21 cellular contexts compared by ENCODE assay signal in genomic region chr2:18650221-18650620, GRCh38.
"Had no signal": no experiment of that assay in that cellular context is flagged by ENCODE, and none has a peak within 500 bp of the region (broad histone marks: within the 10 kb centered on the region; RNA-seq: fewer than 3 reads in every experiment).

No MANE protein-coding gene starts in this region.

- H3K27me3 ChIP-seq: colonic mucosa, esophagus squamous epithelium, neutrophil, pancreas, right lobe of liver, transverse colon, upper lobe of right lung, uterus had no signal

- ATAC-seq: left lobe of liver; naive thymus-derived CD8-positive, alpha-beta T cell; pancreas; right lobe of liver; stimulated activated naive B cell treated with anti-CD40 and anti-IgM and Interleukin-4, amounts not matched to agents 10 μg/mL and 1 μg/mL and 100 μg/mL, for 72 hours; upper lobe of right lung had no signal

- H3K27ac ChIP-seq: colonic mucosa, esophagus squamous epithelium, neutrophil, pancreas, right lobe of liver, thoracic aorta, transverse colon, upper lobe of right lung, uterus had no signal

- H3K4me3 ChIP-seq: colonic mucosa, esophagus squamous epithelium, pancreas, right lobe of liver, thoracic aorta, transverse colon, upper lobe of right lung, uterus had no signal

- H3K4me1 ChIP-seq: colonic mucosa, right lobe of liver, transverse colon, upper lobe of right lung, uterus had no signal

- H3K36me3 ChIP-seq: colonic mucosa, esophagus squamous epithelium, neutrophil, pancreas, right lobe of liver, thoracic aorta, transverse colon, upper lobe of right lung, uterus had no signal

- H3K9me3 ChIP-seq: colonic mucosa, esophagus squamous epithelium, neutrophil, pancreas, right lobe of liver, thoracic aorta, transverse colon, upper lobe of right lung, uterus had no signal

- DNase-seq: colonic mucosa; effector CD8-positive, alpha-beta T cell; erythroblast; esophagus squamous epithelium; hypothalamus; immature natural killer cell; islet precursor cell; mesenchymal stem cell; naive thymus-derived CD8-positive, alpha-beta T cell; pancreas; right lobe of liver; small intestine; stimulated activated CD4-positive, alpha-beta T cell treated with anti-CD3 and anti-CD28 coated beads, Interleukin-15, amount 100 ng/mL, for 24 hours; stimulated activated CD4-positive, alpha-beta T cell treated with anti-CD3 and anti-CD28 coated beads, Interleukin-2, amount 100 ng/mL, for 48 hours; stimulated activated naive B cell treated with anti-CD40 and anti-IgM and Interleukin-4, amounts not matched to agents 10 μg/mL and 1 μg/mL and 100 μg/mL, for 72 hours; transverse colon; upper lobe of right lung; uterus had no signal
